ENCODE assay signal across 13 cellular contexts in the genomic region with DNA sequence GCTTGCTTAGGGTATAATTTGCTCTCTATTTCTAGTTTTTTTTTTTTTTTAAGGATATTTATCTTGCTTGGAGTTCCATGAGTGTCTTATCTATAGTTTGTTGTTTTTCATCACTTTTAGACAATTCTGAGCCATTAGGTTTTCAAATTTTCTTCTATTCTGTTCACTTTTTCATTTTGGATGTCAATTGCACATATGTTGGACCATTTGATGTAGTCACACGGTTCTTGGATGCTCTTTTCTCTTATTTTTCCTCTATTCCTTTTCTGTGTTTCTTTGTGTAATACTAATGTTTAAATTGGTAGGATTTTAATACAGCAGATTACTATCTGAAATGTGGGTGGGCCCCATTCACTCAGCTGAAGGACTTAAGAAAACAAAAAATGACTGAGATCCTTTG.
DNase-seq lines count a peak whose midpoint lies in the region; ATAC-seq and TF ChIP-seq lines count a peak whose summit lies in the region.
"Had no signal": no experiment of that assay in that cellular context is flagged by ENCODE, and none has a peak within 500 bp of the region (broad histone marks: within the 10 kb centered on the region; RNA-seq: fewer than 3 reads in every experiment).

No MANE protein-coding gene starts in this region.

- no peaks in the 10 kb centered on the region for H3K36me3 Mint-ChIP-seq in T-helper 17 cell (ENCODE audit: low read depth)
- H3K36me3 Mint-ChIP-seq: CD4-positive, alpha-beta memory T cell had no signal

- no peaks in the 10 kb centered on the region for H3K79me2 ChIP-seq in GM23248 (ENCODE audit: insufficient read depth)

- no peak for TF ChIP-seq CTCF in fibroblast of villous mesenchyme (IDR thresholded peaks at IDR 0.05; ENCODE audit: insufficient read depth, low read depth, low read length)
- TF ChIP-seq CTCF in psoas muscle (IDR thresholded peaks at IDR 0.05): no peak

- H4K20me1 ChIP-seq in GM23248 (ENCODE audit: insufficient read depth): no peaks in the 10 kb centered on the region

- no peaks in the 10 kb centered on the region for H3K27me3 Mint-ChIP-seq in T-helper 17 cell
- H3K27me3 Mint-ChIP-seq: CD4-positive, alpha-beta memory T cell had no signal

- H3K9me2 ChIP-seq in GM23248 (ENCODE audit: insufficient read depth): no peaks in the 10 kb centered on the region

- H3K27ac ChIP-seq in GM23248: no peak overlapping the region
- H3K27ac ChIP-seq in psoas muscle: no peak overlapping the region
- H3K27ac ChIP-seq: C4-2B had no signal

- H3K36me3 ChIP-seq in GM23248 (ENCODE audit: low read depth): no peaks in the 10 kb centered on the region
- H3K36me3 ChIP-seq in psoas muscle (ENCODE audit: insufficient read depth in 1 of 2, low read depth in 1 of 2): no peaks in the 10 kb centered on the region
- H3K36me3 ChIP-seq: BE2C had no signal

- no peak overlapping the region for H3K4me2 ChIP-seq in GM23248 (ENCODE audit: unreplicated experiment)

- DNase-seq in ACHN (peak; percentile 16), GM23248 (peak; percentile 4), amniotic epithelial cell (ENCODE audit: low read depth) (peak; percentile 26), fibroblast of villous mesenchyme (ENCODE audit: low read depth) (peak; percentile 3), T-helper 17 cell (no peak), psoas muscle (no peak)
- DNase-seq: BE2C; CD4-positive, alpha-beta memory T cell; DMS79; HCEC 1CT had no signal

- H3K4me3 ChIP-seq in GM23248 (no peak overlapping the region), fibroblast of villous mesenchyme (ENCODE audit: low read depth, low read length) (no peak overlapping the region), psoas muscle (no peak overlapping the region)

- H3K9ac ChIP-seq in GM23248: no peak overlapping the region

- H3K9me3 ChIP-seq in GM23248 (ENCODE audit: low read depth): no peaks in the 10 kb centered on the region
- no peaks in the 10 kb centered on the region for H3K9me3 ChIP-seq in T-helper 17 cell (ENCODE audit: control insufficient read depth, low read length, poor library complexity, severe bottlenecking)
- peaks cover 22% of the 10 kb centered on the region for H3K9me3 ChIP-seq in psoas muscle
- H3K9me3 ChIP-seq: BE2C had no signal

- no peak overlapping the region for H2AFZ ChIP-seq in GM23248

- no peaks in the 10 kb centered on the region for H3K4me1 ChIP-seq in GM23248 (ENCODE audit: insufficient read depth)
- H3K4me1 ChIP-seq in psoas muscle: no peaks in the 10 kb centered on the region
- H3K4me1 ChIP-seq: BE2C had no signal

- no peak overlapping the region for H3K27ac Mint-ChIP-seq in T-helper 17 cell
- H3K27ac Mint-ChIP-seq: CD4-positive, alpha-beta memory T cell had no signal

- ATAC-seq in GM21529 (IDR thresholded peaks at IDR 0.05; ENCODE audit: unreplicated experiment): no peak
- no peak for ATAC-seq in T-helper 17 cell
- no peak for ATAC-seq in psoas muscle
- ATAC-seq: HepG2 had no signal

- no peaks in the 10 kb centered on the region for H3K27me3 ChIP-seq in GM23248 (replicated peaks; ENCODE audit: insufficient read depth)
- H3K27me3 ChIP-seq in psoas muscle (ENCODE audit: insufficient read depth in 3 of 3, low read length in 2 of 3): no peaks in the 10 kb centered on the region
- H3K27me3 ChIP-seq: BE2C had no signal

- no peaks in the 10 kb centered on the region for H3K4me1 Mint-ChIP-seq in T-helper 17 cell
- H3K4me1 Mint-ChIP-seq: CD4-positive, alpha-beta memory T cell had no signal

- intact Hi-C loops in psoas muscle (cut with DNase I): no loop called here

- in situ Hi-C loops in ACHN (cut with HindIII; ENCODE audit: low pct_ligation_motif_present, low pct_unique_long_range_greater_than_20kb, low sequenced_read_pairs) (loop anchor here (25.0 kb wide), 1 partner anchor 243 kb away; no protein-coding TSS in a partner anchor), GM23248 (cut with MboI) (no loop called here)

- H3F3A ChIP-seq in GM23248 (ENCODE audit: insufficient read depth): no peaks in the 10 kb centered on the region

- WGBS in GM23248 (ENCODE audit: low coverage in 1 of 2, low lambda C conversion rate in 2 of 2, missing lambda C conversion rate in 2 of 2), 2 experiments: 29 to 35% methylated on average over 1 of the region's 1 CpG
- WGBS in psoas muscle, 3 donors: 74 to 82% (median 79%) methylated on average over 1 of the region's 1 CpG

- no peak overlapping the region for H3K4me3 Mint-ChIP-seq in T-helper 17 cell
- H3K4me3 Mint-ChIP-seq: CD4-positive, alpha-beta memory T cell had no signal

Comparison
In these comparisons a context has a peak if more than half of its experiments do, and no peak if none do; other contexts are left out.
1. DNase-seq: peak in ACHN (single experiment), GM23248 (single experiment), amniotic epithelial cell (single experiment) and fibroblast of villous mesenchyme (single experiment); none in T-helper 17 cell (0 of 3) and psoas muscle (0 of 2).